ENCODE assay signal across 8 cellular contexts in genomic region chr18:56368066-56368465, GRCh38.
"Had no signal": no experiment of that assay in that cellular context is flagged by ENCODE, and none has a peak within 500 bp of the region (broad histone marks: within the 10 kb centered on the region; RNA-seq: fewer than 3 reads in every experiment).

No MANE protein-coding gene starts in this region.

- H3K27ac ChIP-seq: HL-60, KMS-11 had no signal

- H3K4me2 ChIP-seq: KMS-11 had no signal

- DNase-seq: IMR-90, KBM-7, KG1 had no signal

- H3K4me3 ChIP-seq: K562 had no signal

- H3K9ac ChIP-seq: KMS-11 had no signal

- ATAC-seq: HepG2, K562 had no signal

- FAIRE-seq: HepG2, HTR-8/SVneo, K562 had no signal
